ENCODE assay signal across 8 cellular contexts in genomic region chr2:152098033-152098797, GRCh38. TPM values are rescaled to one million over a fixed set of nuclear protein-coding genes. Genes with fewer than 3 reads are reported as not detected.
DNase-seq lines count a peak whose midpoint lies in the region; ATAC-seq and TF ChIP-seq lines count a peak whose summit lies in the region.

No MANE protein-coding gene starts in this region.

- DNase-seq in activated CD4-positive, alpha-beta T cell treated with anti-CD3 and anti-CD28 coated beads, Interleukin-2, amount 10 ng/mL, durations not matched to agents 7 days and 5 days: no peak
- no peak for DNase-seq in activated CD4-positive, alpha-beta T cell treated with anti-CD3 and anti-CD28 coated beads, Interleukin-2, amount 50 U/mL, for 4 hours
- no peak for DNase-seq in Jurkat, Clone E6-1 (ENCODE audit: low read depth, low spot score)
- DNase-seq in iris pigment epithelial cell (ENCODE audit: low read depth) (peak; percentile 12), amniotic stem cell (lab: John Stamatoyannopoulos, UW) (no peak), GM19240 (ENCODE audit: insufficient read length, low spot score) (no peak)

- CTCF ChIA-PET in activated CD4-positive, alpha-beta T cell treated with anti-CD3 and anti-CD28 coated beads, Interleukin-2, amount 10 ng/mL, durations not matched to agents 7 days and 5 days (lab: Charles Lee): interaction anchor here (1.6 kb wide), 1 partner anchor 9 kb away, joined by 3 read pairs; no protein-coding TSS in a partner anchor

- no peak overlapping the region for H3K27ac Mint-ChIP-seq in activated CD4-positive, alpha-beta T cell treated with anti-CD3 and anti-CD28 coated beads, Interleukin-2, amount 10 ng/mL, durations not matched to agents 7 days and 5 days
- peak overlapping the region; percentile 43 to 88 (median 68) for H3K27ac Mint-ChIP-seq in brain
- peak overlapping the region; percentile 52 for H3K27ac Mint-ChIP-seq in stimulated activated memory B cell treated with anti-CD40 and anti-IgM and Interleukin-4, amounts not matched to agents 10 μg/mL and 1 μg/mL and 100 μg/mL, for 72 hours

- no peaks in the 10 kb centered on the region for H3K9me3 Mint-ChIP-seq in activated CD4-positive, alpha-beta T cell treated with anti-CD3 and anti-CD28 coated beads, Interleukin-2, amount 10 ng/mL, durations not matched to agents 7 days and 5 days
- no peaks in the 10 kb centered on the region for H3K9me3 Mint-ChIP-seq in brain
- H3K9me3 Mint-ChIP-seq in stimulated activated memory B cell treated with anti-CD40 and anti-IgM and Interleukin-4, amounts not matched to agents 10 μg/mL and 1 μg/mL and 100 μg/mL, for 72 hours: peaks cover 3% of the 10 kb centered on the region

- peak overlapping the region; percentile 68 for H3K4me3 Mint-ChIP-seq in activated CD4-positive, alpha-beta T cell treated with anti-CD3 and anti-CD28 coated beads, Interleukin-2, amount 10 ng/mL, durations not matched to agents 7 days and 5 days
- H3K4me3 Mint-ChIP-seq in brain: peak overlapping the region; percentile 92 to 99 (median 97)
- H3K4me3 Mint-ChIP-seq in stimulated activated memory B cell treated with anti-CD40 and anti-IgM and Interleukin-4, amounts not matched to agents 10 μg/mL and 1 μg/mL and 100 μg/mL, for 72 hours: peak overlapping the region; percentile 88

- peak; percentile 39 for ATAC-seq in stimulated activated memory B cell treated with anti-CD40 and anti-IgM and Interleukin-4, amounts not matched to agents 10 μg/mL and 1 μg/mL and 100 μg/mL, for 72 hours

- POLR2A ChIA-PET in activated CD4-positive, alpha-beta T cell treated with anti-CD3 and anti-CD28 coated beads, Interleukin-2, amount 10 ng/mL, durations not matched to agents 7 days and 5 days (lab: Charles Lee): no interaction called here

- H3K36me3 Mint-ChIP-seq in activated CD4-positive, alpha-beta T cell treated with anti-CD3 and anti-CD28 coated beads, Interleukin-2, amount 10 ng/mL, durations not matched to agents 7 days and 5 days (ENCODE audit: low read depth): no peaks in the 10 kb centered on the region
- H3K36me3 Mint-ChIP-seq in brain: no peaks in the 10 kb centered on the region
- H3K36me3 Mint-ChIP-seq in stimulated activated memory B cell treated with anti-CD40 and anti-IgM and Interleukin-4, amounts not matched to agents 10 μg/mL and 1 μg/mL and 100 μg/mL, for 72 hours: no peaks in the 10 kb centered on the region

- no peak for TF ChIP-seq CTCF in brain (conservative IDR thresholded peaks at IDR 0.05)

- peak overlapping the region; percentile 44 for H3K4me3 ChIP-seq in Jurkat, Clone E6-1 (ENCODE audit: low read length)

- H3K27me3 Mint-ChIP-seq in activated CD4-positive, alpha-beta T cell treated with anti-CD3 and anti-CD28 coated beads, Interleukin-2, amount 10 ng/mL, durations not matched to agents 7 days and 5 days: peaks cover 68% of the 10 kb centered on the region
- peaks cover 40% of the 10 kb centered on the region for H3K27me3 Mint-ChIP-seq in brain
- peaks cover 40% of the 10 kb centered on the region for H3K27me3 Mint-ChIP-seq in stimulated activated memory B cell treated with anti-CD40 and anti-IgM and Interleukin-4, amounts not matched to agents 10 μg/mL and 1 μg/mL and 100 μg/mL, for 72 hours

- peaks cover 14% of the 10 kb centered on the region for H3K4me1 Mint-ChIP-seq in activated CD4-positive, alpha-beta T cell treated with anti-CD3 and anti-CD28 coated beads, Interleukin-2, amount 10 ng/mL, durations not matched to agents 7 days and 5 days
- H3K4me1 Mint-ChIP-seq in brain: peaks cover 34% of the 10 kb centered on the region
- H3K4me1 Mint-ChIP-seq in stimulated activated memory B cell treated with anti-CD40 and anti-IgM and Interleukin-4, amounts not matched to agents 10 μg/mL and 1 μg/mL and 100 μg/mL, for 72 hours: peaks cover 33% of the 10 kb centered on the region

RNA-seq across cellular contexts. Expression of gene CACNB4, which starts 0.6 kb away (rescaled TPM):
- total RNA-seq in activated CD4-positive, alpha-beta T cell treated with anti-CD3 and anti-CD28 coated beads, Interleukin-2, amount 10 ng/mL, durations not matched to agents 7 days and 5 days: under 1 TPM; 0.12 to 0.21 TPM
- 1.1 TPM for polyA plus RNA-seq in Jurkat, Clone E6-1 (2012; ENCODE audit: insufficient read depth, insufficient read length)
- 1.1 TPM for polyA plus RNA-seq in brain (ENCODE audit: insufficient read depth, low read depth, low replicate concordance)
